ENCODE assay signal across 20 cellular contexts in genomic region chr12:5492562-5492961, GRCh38.
"Had no signal": no experiment of that assay in that cellular context is flagged by ENCODE, and none has a peak within 500 bp of the region (broad histone marks: within the 10 kb centered on the region; RNA-seq: fewer than 3 reads in every experiment).

No MANE protein-coding gene starts in this region.

- H3K36me3 ChIP-seq: brain microvascular endothelial cell, esophagus squamous epithelium, gastroesophageal sphincter had no signal

- H3K27me3 Mint-ChIP-seq: activated CD4-positive, alpha-beta T cell treated with anti-CD3 and anti-CD28 coated beads, Interleukin-2, amount 10 ng/mL, durations not matched to agents 7 days and 5 days had no signal

- H3K36me3 Mint-ChIP-seq: mesothelial cell of epicardium; naive thymus-derived CD8-positive, alpha-beta T cell had no signal

- H3K27ac Mint-ChIP-seq: activated CD4-positive, alpha-beta T cell treated with anti-CD3 and anti-CD28 coated beads, Interleukin-2, amount 10 ng/mL, durations not matched to agents 7 days and 5 days; activated CD8-positive, alpha-beta T cell treated with anti-CD3 and anti-CD28 coated beads for 36 hours; activated T-helper 1 cell treated with anti-CD3 and anti-CD28 coated beads, Interleukin-12 subunit alpha, Interleukin-12 subunit beta, Interleukin-2, Interleukin-4 antibody, amounts not matched to agents 30 ng/mL and 10 ng/mL and 1 ng/mL, durations not matched to agents 14 hours and 24 hours and 36 hours; mesothelial cell of epicardium; naive thymus-derived CD8-positive, alpha-beta T cell had no signal

- ATAC-seq: activated CD4-positive, CD25-positive, alpha-beta regulatory T cell treated with anti-CD3 and anti-CD28 coated beads, Interleukin-2, amount 50 U/mL, for 24 hours; activated CD8-positive, alpha-beta T cell treated with anti-CD3 and anti-CD28 coated beads for 36 hours; gastroesophageal sphincter; naive thymus-derived CD8-positive, alpha-beta T cell; psoas muscle had no signal

- H3K27me3 ChIP-seq: brain microvascular endothelial cell, gastroesophageal sphincter had no signal

- H3K9me3 ChIP-seq: esophagus squamous epithelium, gastroesophageal sphincter, psoas muscle had no signal

- H3K4me1 ChIP-seq: psoas muscle had no signal

- H3K4me1 Mint-ChIP-seq: activated CD4-positive, alpha-beta T cell treated with anti-CD3 and anti-CD28 coated beads, Interleukin-2, amount 10 ng/mL, durations not matched to agents 7 days and 5 days; naive thymus-derived CD8-positive, alpha-beta T cell had no signal

- H3K27ac ChIP-seq: brain microvascular endothelial cell, esophagus squamous epithelium, gastroesophageal sphincter, psoas muscle had no signal

- H3K9me3 Mint-ChIP-seq: activated CD4-positive, alpha-beta T cell treated with anti-CD3 and anti-CD28 coated beads, Interleukin-2, amount 10 ng/mL, durations not matched to agents 7 days and 5 days; activated CD8-positive, alpha-beta T cell treated with anti-CD3 and anti-CD28 coated beads for 36 hours; activated T-helper 1 cell treated with anti-CD3 and anti-CD28 coated beads, Interleukin-12 subunit alpha, Interleukin-12 subunit beta, Interleukin-2, Interleukin-4 antibody, amounts not matched to agents 30 ng/mL and 10 ng/mL and 1 ng/mL, durations not matched to agents 14 hours and 24 hours and 36 hours; mesothelial cell of epicardium had no signal

- H3K4me3 ChIP-seq: esophagus squamous epithelium, gastroesophageal sphincter, lung, psoas muscle had no signal

- DNase-seq: activated CD4-positive, alpha-beta T cell treated with anti-CD3 and anti-CD28 coated beads, Interleukin-2, amount 10 ng/mL, durations not matched to agents 7 days and 5 days; activated CD8-positive, alpha-beta T cell treated with anti-CD3 and anti-CD28 coated beads for 36 hours; activated gamma-delta T cell; activated naive CD4-positive, alpha-beta T cell treated with anti-CD3 and anti-CD28 coated beads, Interleukin-2, amount 50 U/mL, for 16 hours; anterior cingulate cortex; brain microvascular endothelial cell; central memory CD4-positive, alpha-beta T cell; esophagus squamous epithelium; head of caudate nucleus; hypothalamus; naive thymus-derived CD8-positive, alpha-beta T cell; psoas muscle; right cardiac atrium; stimulated activated CD4-positive, alpha-beta T cell treated with anti-CD3 and anti-CD28 coated beads, Interleukin-4, amount 100 ng/mL, for 24 hours; stimulated activated naive CD4-positive, alpha-beta T cell treated with Interleukin-2 at 50 U/mL for 16 hours had no signal

- H3K4me3 Mint-ChIP-seq: activated CD4-positive, alpha-beta T cell treated with anti-CD3 and anti-CD28 coated beads, Interleukin-2, amount 10 ng/mL, durations not matched to agents 7 days and 5 days; activated CD8-positive, alpha-beta T cell treated with anti-CD3 and anti-CD28 coated beads for 36 hours; activated T-helper 1 cell treated with anti-CD3 and anti-CD28 coated beads, Interleukin-12 subunit alpha, Interleukin-12 subunit beta, Interleukin-2, Interleukin-4 antibody, amounts not matched to agents 30 ng/mL and 10 ng/mL and 1 ng/mL, durations not matched to agents 14 hours and 24 hours and 36 hours; mesothelial cell of epicardium; naive thymus-derived CD8-positive, alpha-beta T cell had no signal
